8 cellular contexts compared by ENCODE assay signal in the genomic region with DNA sequence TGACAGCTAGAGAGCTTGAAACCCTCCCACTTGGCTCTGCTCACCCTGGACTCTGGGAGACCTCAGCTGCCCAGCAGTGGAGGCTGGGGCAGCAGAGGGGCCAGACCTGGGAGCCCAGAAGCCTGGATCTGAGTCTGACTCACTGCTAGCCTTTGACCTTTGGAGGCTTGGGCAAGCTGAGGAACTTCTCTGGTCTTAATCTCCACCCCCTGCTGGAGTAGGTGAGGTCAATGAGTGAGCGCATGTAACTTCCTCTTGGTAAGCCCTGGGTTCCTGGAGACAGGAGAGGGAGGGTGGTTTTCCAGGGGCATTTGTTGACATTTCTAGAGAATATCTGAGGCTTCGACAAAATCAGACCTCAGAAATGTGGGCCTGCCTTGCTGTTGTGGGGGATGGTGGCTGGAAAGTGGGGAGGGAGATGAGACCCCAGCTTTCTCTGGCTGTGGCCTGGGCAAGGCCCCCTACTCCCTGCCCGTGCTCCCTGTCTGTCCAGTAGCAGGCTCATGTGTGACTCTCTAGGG.
DNase-seq lines count a peak whose midpoint lies in the region; ATAC-seq and TF ChIP-seq lines count a peak whose summit lies in the region.

No MANE protein-coding gene starts in this region.

- H3K27ac Mint-ChIP-seq in activated CD8-positive, alpha-beta memory T cell treated with anti-CD3 and anti-CD28 coated beads, Interleukin-2, amount 10 ng/mL, durations not matched to agents 7 days and 5 days: peak overlapping the region; percentile 84
- no peak overlapping the region for H3K27ac Mint-ChIP-seq in stimulated activated naive CD8-positive, alpha-beta T cell treated with anti-CD3 and anti-CD28 coated beads, Interleukin-15, amount 100 ng/mL, for 72 hours

- H3K4me3 ChIP-seq in fibroblast of mammary gland (ENCODE audit: control insufficient read depth, low read depth, low read length) (no peak overlapping the region), uterus (no peak overlapping the region)

- H3K27me3 Mint-ChIP-seq in activated CD8-positive, alpha-beta memory T cell treated with anti-CD3 and anti-CD28 coated beads, Interleukin-2, amount 10 ng/mL, durations not matched to agents 7 days and 5 days: no peaks in the 10 kb centered on the region
- peaks cover 7% of the 10 kb centered on the region for H3K27me3 Mint-ChIP-seq in stimulated activated naive CD8-positive, alpha-beta T cell treated with anti-CD3 and anti-CD28 coated beads, Interleukin-15, amount 100 ng/mL, for 72 hours

- CTCF ChIA-PET in activated CD8-positive, alpha-beta memory T cell treated with anti-CD3 and anti-CD28 coated beads, Interleukin-2, amount 10 ng/mL, durations not matched to agents 7 days and 5 days (lab: Charles Lee): interaction anchor here (0.8 to 2.8 kb wide), 20 partner anchors 8 to 148 kb away, joined by 3 to 21 read pairs (median 4); partner anchors contain the start of genes ADAM17 and YWHAQ

- H3K36me3 ChIP-seq in uterus: no peaks in the 10 kb centered on the region

- intact Hi-C loops in uterus (cut with DNase I; ENCODE audit: low total_unique reads): no loop called here

- no peak for TF ChIP-seq POLR2A in uterus (IDR thresholded peaks at IDR 0.05)

- ATAC-seq in activated CD8-positive, alpha-beta memory T cell treated with anti-CD3 and anti-CD28 coated beads, Interleukin-2, amount 10 ng/mL, durations not matched to agents 7 days and 5 days: peak; percentile 53
- ATAC-seq in stimulated activated naive CD8-positive, alpha-beta T cell treated with anti-CD3 and anti-CD28 coated beads, Interleukin-15, amount 100 ng/mL, for 72 hours: peak; percentile 35
- ATAC-seq in HG03045 (IDR thresholded peaks at IDR 0.05; ENCODE audit: unreplicated experiment): no peak

- DNase-seq in activated CD8-positive, alpha-beta memory T cell treated with anti-CD3 and anti-CD28 coated beads, Interleukin-2, amount 10 ng/mL, durations not matched to agents 7 days and 5 days: peak; percentile 64
- no peak for DNase-seq in activated CD8-positive, alpha-beta memory T cell treated with anti-CD3 and anti-CD28 coated beads, Interleukin-2, amount 50 U/mL, for 4 hours
- DNase-seq in SKM-1 treated with dmso at 0.1 percent for 144 hours (lab: John Stamatoyannopoulos, UW; ENCODE audit: unreplicated experiment) (peak; percentile 91), fibroblast of mammary gland (ENCODE audit: low read depth) (peak; percentile 92), uterus (no peak), NCI-H524 treated with DMSO at 0.1 percent for 48 hours (lab: John Stamatoyannopoulos, UW) (no peak)
- peak in 1 of 2 donors; percentile 7 for DNase-seq in stimulated activated naive CD8-positive, alpha-beta T cell treated with anti-CD3 and anti-CD28 coated beads, Interleukin-15, amount 100 ng/mL, for 72 hours

- peaks cover 9% of the 10 kb centered on the region for H3K36me3 Mint-ChIP-seq in activated CD8-positive, alpha-beta memory T cell treated with anti-CD3 and anti-CD28 coated beads, Interleukin-2, amount 10 ng/mL, durations not matched to agents 7 days and 5 days

- H3K4me1 ChIP-seq in uterus: no peaks in the 10 kb centered on the region

- no peak for TF ChIP-seq CTCF in fibroblast of mammary gland (conservative IDR thresholded peaks at IDR 0.05; ENCODE audit: control insufficient read depth, insufficient read depth, low read depth, low read length)
- TF ChIP-seq CTCF in uterus (IDR thresholded peaks at IDR 0.05): no peak

- H3K27ac ChIP-seq in uterus: no peak overlapping the region

- H3K4me3 Mint-ChIP-seq in activated CD8-positive, alpha-beta memory T cell treated with anti-CD3 and anti-CD28 coated beads, Interleukin-2, amount 10 ng/mL, durations not matched to agents 7 days and 5 days: no peak overlapping the region
- no peak overlapping the region for H3K4me3 Mint-ChIP-seq in stimulated activated naive CD8-positive, alpha-beta T cell treated with anti-CD3 and anti-CD28 coated beads, Interleukin-15, amount 100 ng/mL, for 72 hours

- no peaks in the 10 kb centered on the region for H3K9me3 ChIP-seq in uterus

- peaks cover 4% of the 10 kb centered on the region for H3K9me3 Mint-ChIP-seq in activated CD8-positive, alpha-beta memory T cell treated with anti-CD3 and anti-CD28 coated beads, Interleukin-2, amount 10 ng/mL, durations not matched to agents 7 days and 5 days (ENCODE audit: low read depth)
- H3K9me3 Mint-ChIP-seq in stimulated activated naive CD8-positive, alpha-beta T cell treated with anti-CD3 and anti-CD28 coated beads, Interleukin-15, amount 100 ng/mL, for 72 hours: no peaks in the 10 kb centered on the region

- no peaks in the 10 kb centered on the region for H3K27me3 ChIP-seq in uterus

- peaks cover 64% of the 10 kb centered on the region for H3K4me1 Mint-ChIP-seq in activated CD8-positive, alpha-beta memory T cell treated with anti-CD3 and anti-CD28 coated beads, Interleukin-2, amount 10 ng/mL, durations not matched to agents 7 days and 5 days
- peaks cover 33% of the 10 kb centered on the region for H3K4me1 Mint-ChIP-seq in stimulated activated naive CD8-positive, alpha-beta T cell treated with anti-CD3 and anti-CD28 coated beads, Interleukin-15, amount 100 ng/mL, for 72 hours

Comparison
In these comparisons a context has a peak if more than half of its experiments do, and no peak if none do; other contexts are left out.
1. DNase-seq: peak in activated CD8-positive, alpha-beta memory T cell treated with anti-CD3 and anti-CD28 coated beads, Interleukin-2, amount 10 ng/mL, durations not matched to agents 7 days and 5 days (single experiment), SKM-1 treated with dmso at 0.1 percent for 144 hours (single experiment) and fibroblast of mammary gland (single experiment); none in activated CD8-positive, alpha-beta memory T cell treated with anti-CD3 and anti-CD28 coated beads, Interleukin-2, amount 50 U/mL, for 4 hours (single experiment), uterus (0 of 2) and NCI-H524 treated with DMSO at 0.1 percent for 48 hours (single experiment).